ENCODE assay signal across 8 cellular contexts in the genomic region with DNA sequence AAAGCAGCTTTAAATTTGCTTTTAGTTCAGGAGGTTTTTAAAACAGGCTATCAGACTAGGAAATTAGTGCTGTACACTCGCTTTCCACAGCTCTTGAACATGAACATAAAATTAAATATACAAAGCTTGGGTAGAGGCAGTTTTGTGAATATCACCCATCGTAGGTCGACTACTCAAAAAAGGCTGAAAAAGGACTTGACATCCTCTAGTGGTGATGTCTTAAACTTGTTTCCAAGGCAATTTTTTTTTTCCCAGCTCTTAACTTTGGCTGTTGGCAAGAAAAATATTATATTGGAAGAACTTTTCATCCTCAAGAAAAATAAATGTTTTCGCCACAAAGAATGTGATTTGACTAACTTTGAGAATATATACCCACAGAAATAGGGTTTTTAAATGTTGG. TPM values are rescaled to one million over a fixed set of nuclear protein-coding genes. Genes with fewer than 3 reads are reported as not detected.
DNase-seq lines count a peak whose midpoint lies in the region; ATAC-seq and TF ChIP-seq lines count a peak whose summit lies in the region.

No MANE protein-coding gene starts in this region.

- no peak overlapping the region for H3K4me3 ChIP-seq in cardiac muscle cell
- peak overlapping the region in 18 of 59 donors; percentile 1 to 33 (median 8) for H3K4me3 ChIP-seq in dorsolateral prefrontal cortex
- no peak overlapping the region for H3K4me3 ChIP-seq in coronary artery

- no peaks in the 10 kb centered on the region for H3K9me3 ChIP-seq in cardiac muscle cell (ENCODE audit: low read depth)

- H3K4me1 ChIP-seq in cardiac muscle cell (ENCODE audit: low read depth), result no peaks in the 10 kb centered on the region

- H3K27ac ChIP-seq in cardiac muscle cell (no peak overlapping the region), dorsolateral prefrontal cortex (peak overlapping the region in 39 of 59 donors; percentile 1 to 77 (median 38)), coronary artery (no peak overlapping the region)

- peaks cover 22% of the 10 kb centered on the region for H3K27me3 ChIP-seq in cardiac muscle cell
- no peaks in the 10 kb centered on the region for H3K27me3 ChIP-seq in dorsolateral prefrontal cortex

- TF ChIP-seq CTCF in cardiac muscle cell (IDR thresholded peaks at IDR 0.05; ENCODE audit: low read depth, low read length) (peak; percentile 63), dorsolateral prefrontal cortex (IDR thresholded peaks at IDR 0.05 in 54 of 56, conservative IDR thresholded peaks at IDR 0.05 in 2 of 56; ENCODE audit: low read depth in 1 of 56, partially characterized antibody in 56 of 56) (peak; percentile 49 to 85 (median 74)), coronary artery (IDR thresholded peaks at IDR 0.05) (no peak)

- ATAC-seq in Right ventricle myocardium inferior, result no peak

- H3K36me3 ChIP-seq in cardiac muscle cell, result no peaks in the 10 kb centered on the region

- DNase-seq in cardiac muscle cell (ENCODE audit: low read depth in 1 of 2, low spot score in 1 of 2) (peak; percentile 15 to 60), Right ventricle myocardium inferior (ENCODE audit: missing footprints) (no peak), NOMO-1 (lab: John Stamatoyannopoulos, UW; ENCODE audit: unreplicated experiment in 2 of 2) (peak; percentile 29 to 42), dorsolateral prefrontal cortex (no peak), retina (peak; percentile 38), coronary artery (ENCODE audit: low spot score) (no peak)
- DNase-seq in activated CD4-positive, alpha-beta T cell treated with anti-CD3 and anti-CD28 coated beads, Interleukin-2, amount 50 U/mL, for 1 hour, result no peak
- DNase-seq in activated CD4-positive, CD25-positive, alpha-beta regulatory T cell treated with anti-CD3 and anti-CD28 coated beads, Interleukin-2, amount 50 U/mL, for 72 hours, result no peak

- intact Hi-C loops in Right ventricle myocardium inferior (cut with DNase I), result no loop called here
- intact Hi-C loops in dorsolateral prefrontal cortex (cut with DNase I), result no loop called here

RNA-seq across cellular contexts. Expression of gene MAP7, which starts 2.9 kb away (rescaled TPM):
- 8.8 and 13.8 TPM in 2 replicates for total RNA-seq in cardiac muscle cell
- polyA plus RNA-seq in cardiac muscle cell, result 4.1 and 8.0 TPM in 2 replicates
- 3.2 TPM for total RNA-seq in Right ventricle myocardium inferior
- 100 to 1,000 TPM in 67 of 120 experiments, 10 to 100 TPM in 53; 56.8 to 230 (median 104) TPM for total RNA-seq in dorsolateral prefrontal cortex

Comparison
In these comparisons a context has a peak if more than half of its experiments do, and no peak if none do; other contexts are left out.
1. DNase-seq: peak in cardiac muscle cell (2 of 2), NOMO-1 (2 of 2) and retina (single experiment); none in Right ventricle myocardium inferior (single experiment), dorsolateral prefrontal cortex (0 of 10), activated CD4-positive, alpha-beta T cell treated with anti-CD3 and anti-CD28 coated beads, Interleukin-2, amount 50 U/mL, for 1 hour (single experiment), coronary artery (single experiment) and activated CD4-positive, CD25-positive, alpha-beta regulatory T cell treated with anti-CD3 and anti-CD28 coated beads, Interleukin-2, amount 50 U/mL, for 72 hours (single experiment).
2. H3K27ac ChIP-seq: peak in dorsolateral prefrontal cortex (39 of 59); none in cardiac muscle cell (single experiment) and coronary artery (0 of 2).